In the genomic region with DNA sequence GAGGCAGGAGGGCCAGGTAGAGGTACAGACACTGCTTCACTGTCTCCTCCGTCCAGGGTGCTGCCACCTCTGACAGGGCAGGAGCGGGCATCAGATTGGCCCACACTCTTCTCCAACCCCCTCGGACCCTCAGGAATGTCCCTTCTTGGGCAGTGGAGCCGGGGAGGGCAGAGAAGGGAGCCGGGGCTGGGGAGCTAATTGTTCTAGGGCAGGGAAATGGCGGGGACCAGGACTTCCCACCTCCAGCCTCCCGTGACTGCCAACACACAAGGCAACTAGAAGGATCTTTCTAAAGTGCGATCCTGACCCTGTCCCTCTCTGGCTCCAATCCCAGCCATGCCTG, we compare ENCODE assay signal across 18 cellular contexts. TPM values are rescaled to one million over a fixed set of nuclear protein-coding genes. Genes with fewer than 3 reads are reported as not detected.
DNase-seq lines count a peak whose midpoint lies in the region; ATAC-seq, FAIRE-seq and TF ChIP-seq lines count a peak whose summit lies in the region.
"Had no signal": no experiment of that assay in that cellular context is flagged by ENCODE, and none has a peak within 500 bp of the region (broad histone marks: within the 10 kb centered on the region; RNA-seq: fewer than 3 reads in every experiment).

No MANE protein-coding gene starts in this region.

- no peak overlapping the region for H2AK5ac ChIP-seq in neuronal stem cell (ENCODE audit: low read depth, low read length)

- no peak overlapping the region for H2AFZ ChIP-seq in GM12878 (ENCODE audit: control insufficient read depth, low read depth, low read length)
- no peak overlapping the region for H2AFZ ChIP-seq in neuronal stem cell (ENCODE audit: low read length)

- H2BK12ac ChIP-seq in neuronal stem cell (ENCODE audit: low read length) = no peak overlapping the region

- H3K36me3 ChIP-seq in H7 (replicated peaks; ENCODE audit: control insufficient read depth, insufficient read depth, low read length) = peaks cover 52% of the 10 kb centered on the region
- peaks cover 98% of the 10 kb centered on the region for H3K36me3 ChIP-seq in KOPT-K1 (ENCODE audit: insufficient read depth, low read length)
- H3K36me3 ChIP-seq in GM12878 (ENCODE audit: control insufficient read depth in 2 of 2, insufficient read depth in 2 of 2, low read length in 1 of 2) = peaks cover 23 to 55% of the 10 kb centered on the region in 2 experiments
- H3K36me3 ChIP-seq in neuronal stem cell (replicated peaks in 1 of 2; ENCODE audit: control insufficient read depth in 2 of 2, insufficient read depth in 2 of 2, low read length in 2 of 2) = peaks cover 74 to 96% of the 10 kb centered on the region in 2 donors

- FAIRE-seq in GM12878 (lab: Jason Lieb, UNC) = no peak
- FAIRE-seq: G401.6, GM12892, GM18507 had no signal

- WGBS in GM12878 (ENCODE audit: insufficient coverage, insufficient replicate concordance, low lambda C conversion rate, missing lambda C conversion rate) = 91% methylated on average over 8 of the region's 8 CpGs
- WGBS in neuronal stem cell (ENCODE audit: extremely low coverage in 2 of 2, insufficient read length in 2 of 2, insufficient replicate concordance in 1 of 2), 2 donors = no CpG with 5 or more reads among the region's 8 CpGs

- ATAC-seq in GM12878 = no peak
- ATAC-seq: CD8-positive, alpha-beta T cell had no signal

- H2BK120ac ChIP-seq in neuronal stem cell (ENCODE audit: low read depth, low read length) = no peak overlapping the region

- no peak overlapping the region for H4K8ac ChIP-seq in neuronal stem cell (ENCODE audit: low read depth, low read length)

- H3K9ac ChIP-seq in GM12878 (ENCODE audit: control insufficient read depth, insufficient read depth, low read length) (no peak overlapping the region), neuronal stem cell (ENCODE audit: low read depth, low read length, poor library complexity) (peak overlapping the region; percentile 50)
- H3K9ac ChIP-seq: BLaER1 had no signal

- H2BK5ac ChIP-seq in neuronal stem cell (ENCODE audit: low read length) = no peak overlapping the region

- in situ Hi-C loops in GM12878 (cut with MboI) = no loop called here

- H3K18ac ChIP-seq in neuronal stem cell (ENCODE audit: low read length) = no peak overlapping the region

- intact Hi-C loops in GM12878 (cut with micrococcal nuclease; ENCODE audit: unreplicated experiment) = no loop called here

- SMC1A ChIA-PET in GM12878 (lab: Charles Lee; ENCODE audit: uncharacterized antibody, unreplicated experiment) = no interaction called here

- H4K91ac ChIP-seq in neuronal stem cell (ENCODE audit: low read depth, low read length, poor library complexity) = no peak overlapping the region

- H2BK15ac ChIP-seq in neuronal stem cell (ENCODE audit: low read length) = no peak overlapping the region

- CTCF ChIA-PET in GM12878 (lab: Yijun Ruan, JAX) = no interaction called here

- peak overlapping the region; percentile 57 for H3K23ac ChIP-seq in neuronal stem cell (ENCODE audit: low read depth, low read length, poor library complexity)

- POLR2A ChIA-PET in GM12878 (lab: Charles Lee) = interaction anchor here (0.9 kb wide), 1 partner anchor 11 kb away, joined by 3 read pairs; no protein-coding TSS in a partner anchor

- no TSS peak for BruUV-seq in GM12878 (replicated peaks; lab: Mats Ljungman, UMichigan)

- H3K27ac ChIP-seq in KOPT-K1 (ENCODE audit: low read depth, low read length, poor library complexity, severe bottlenecking) (peak overlapping the region; percentile 57), GM12878 (ENCODE audit: control insufficient read depth, insufficient read depth) (no peak overlapping the region), neuronal stem cell (replicated peaks; ENCODE audit: low read length) (no peak overlapping the region)
- H3K27ac ChIP-seq: BLaER1 had no signal

- H3K79me1 ChIP-seq in neuronal stem cell (ENCODE audit: low read depth, low read length) = peaks cover 2% of the 10 kb centered on the region

- no peaks in the 10 kb centered on the region for H3K79me2 ChIP-seq in GM12878 (ENCODE audit: control insufficient read depth, insufficient read depth, low read length)

- no peak overlapping the region for H3K4ac ChIP-seq in neuronal stem cell (ENCODE audit: low read length)

- TF ChIP-seq EP300 in GM12878 (IDR thresholded peaks at IDR 0.05; ENCODE audit: borderline replicate concordance in 1 of 2, control insufficient read depth in 1 of 2, low read depth in 2 of 2, low read length in 2 of 2) = no peak

- no peaks in the 10 kb centered on the region for H3K27me3 ChIP-seq in H7 (ENCODE audit: control insufficient read depth, insufficient read depth, low read length)
- no peaks in the 10 kb centered on the region for H3K27me3 ChIP-seq in GM12878 (replicated peaks in 1 of 2; ENCODE audit: control insufficient read depth in 2 of 2, insufficient read depth in 2 of 2, low read length in 1 of 2)
- no peaks in the 10 kb centered on the region for H3K27me3 ChIP-seq in neuronal stem cell (ENCODE audit: control insufficient read depth in 3 of 3, insufficient read depth in 3 of 3, low read depth in 1 of 3, low read length in 3 of 3)
- H3K27me3 ChIP-seq: BLaER1 had no signal

- TF ChIP-seq CTCF in GM12878 (IDR thresholded peaks at IDR 0.05 in 2 of 3, conservative IDR thresholded peaks at IDR 0.05 in 1 of 3; ENCODE audit: control insufficient read depth in 2 of 3, extremely low read depth in 1 of 3, insufficient read depth in 1 of 3, low read depth in 3 of 3, low read length in 3 of 3) = no peak

- peak; percentile 26 for DNase-seq in H7
- DNase-seq in GM12878 (ENCODE audit: low read depth, low spot score) = no peak
- no peak for DNase-seq in neuronal stem cell (ENCODE audit: low spot score)
- DNase-seq in putamen (ENCODE audit: low spot score) = no peak
- DNase-seq in NCI-H446 (lab: John Stamatoyannopoulos, UW) = no peak
- no peak for DNase-seq in DMS79 treated with DMSO at 0.1 percent for 48 hours (lab: John Stamatoyannopoulos, UW)
- DNase-seq: 8988T; Calu3; CD8-positive, alpha-beta T cell; GOT3; H9 had no signal

- H3K4me1 ChIP-seq in GM12878 (ENCODE audit: control insufficient read depth, insufficient read depth, low read length) = no peaks in the 10 kb centered on the region; the same call in 1 of the 2 replicates
- no peaks in the 10 kb centered on the region for H3K4me1 ChIP-seq in neuronal stem cell (ENCODE audit: control insufficient read depth in 2 of 2, insufficient read depth in 1 of 2, low read depth in 1 of 2, low read length in 2 of 2)

- no peak for TF ChIP-seq RAD21 in GM12878 (IDR thresholded peaks at IDR 0.05; ENCODE audit: insufficient read depth, low read depth, low read length)

- no peaks in the 10 kb centered on the region for H3K9me3 ChIP-seq in KOPT-K1 (ENCODE audit: insufficient read depth, low read length, poor library complexity, severe bottlenecking)
- no peaks in the 10 kb centered on the region for H3K9me3 ChIP-seq in GM12878 (replicated peaks; ENCODE audit: control insufficient read depth, insufficient read depth, low read length)
- H3K9me3 ChIP-seq in neuronal stem cell (replicated peaks in 1 of 2; ENCODE audit: control insufficient read depth in 2 of 2, insufficient read depth in 1 of 2, low read depth in 1 of 2, low read length in 2 of 2) = peaks cover 0 to 3% of the 10 kb centered on the region in 2 donors
- H3K9me3 ChIP-seq: BLaER1 had no signal

- H4K20me1 ChIP-seq in GM12878 (ENCODE audit: control insufficient read depth, insufficient read depth) = no peaks in the 10 kb centered on the region

- H3K4me3 ChIP-seq in H7 (ENCODE audit: insufficient read depth, low read depth, low read length) (no peak overlapping the region), GM12878 (no peak overlapping the region), neuronal stem cell (ENCODE audit: low read length in 2 of 2) (no peak overlapping the region)
- H3K4me3 ChIP-seq: BLaER1 had no signal

- TF ChIP-seq POLR2A in GM12878 (IDR thresholded peaks at IDR 0.05; ENCODE audit: low read depth, low read length) = no peak

- no peak overlapping the region for H3K4me2 ChIP-seq in GM12878 (ENCODE audit: control insufficient read depth, insufficient read depth)
- H3K4me2 ChIP-seq in neuronal stem cell (ENCODE audit: insufficient read depth, low read length, poor library complexity, severe bottlenecking) = no peak overlapping the region
- H3K4me2 ChIP-seq: BLaER1 had no signal

- H3K14ac ChIP-seq in neuronal stem cell (ENCODE audit: low read length) = no peak overlapping the region

- RAD21 ChIA-PET in GM12878 (lab: Charles Lee; ENCODE audit: unreplicated experiment) = no interaction called here

RNA-seq across cellular contexts. Expression of gene RSPH6A, which starts 10.1 kb away (rescaled TPM):
- total RNA-seq in H7 (2014; rRNA removed; shearing (Covaris generic)) = 0.38 and 0.44 TPM in 2 replicates
- 2.9 and 4.0 TPM in 2 replicates for total RNA-seq in GM12878 (2013; cell fraction: nucleolus; rRNA removed)
- total RNA-seq in GM12878 (2014; rRNA removed) (0.06 and 0.16 TPM in 2 replicates), GM12878 (2014; rRNA removed; fragmentation: Illumina TruSeq; extraction: Trizol) (0.14 and 0.18 TPM in 2 replicates), GM12878 (2021) (0.37 and 0.41 TPM in 2 replicates)
- not detected for polyA plus RNA-seq in GM12878 (2011; ENCODE audit: low read depth)
- polyA plus RNA-seq in GM12878 (2011; rRNA removed) (0.06 TPM in 1 of 2 replicates, not detected in the other), GM12878 (2014; fragmentation: Illumina TruSeq; extraction: Trizol) (0.03 TPM in 1 of 2 replicates, not detected in the other), GM12878 (2014; fragmentation: Nextera tagmentation; extraction: Ambion mirVana) (not detected), GM12878 (2014; rRNA removed) (0.29 and 0.37 TPM in 2 replicates), GM12878 (2016; fragmentation: Nextera tagmentation; extraction: Ambion mirVana) (under 1 TPM in 1 of 2 experiments, not detected in 1; 0.25 TPM)
- polyA plus RNA-seq in GM12878 (2011; cell fraction: cytosol; rRNA removed) = 0.12 and 0.13 TPM in 2 replicates
- 0.43 and 0.76 TPM in 2 replicates for polyA plus RNA-seq in GM12878 (2011; cell fraction: nucleus; rRNA removed)
- polyA plus RNA-seq in GM12878 (2012) = 0.14 TPM in 1 of 2 replicates, not detected in the other
- 0.15 and 0.36 TPM in 2 replicates for polyA minus RNA-seq in GM12878 (2011; rRNA and poly(A)+ RNA removed)
- polyA minus RNA-seq in GM12878 (2011; cell fraction: cytosol; rRNA and poly(A)+ RNA removed) = 0.52 TPM in 1 of 2 replicates, not detected in the other
- 0.60 and 0.96 TPM in 2 replicates for polyA minus RNA-seq in GM12878 (2011; cell fraction: nucleus; rRNA and poly(A)+ RNA removed)
- not detected for polyA plus RNA-seq in neuronal stem cell (2013, experiment 1 of 2)
- polyA plus RNA-seq in neuronal stem cell (2013, experiment 2 of 2) = 0.03 TPM
- polyA plus RNA-seq: AG04450 had no signal

RNA-seq across cellular contexts. Expression of gene DMWD, which starts 32.6 kb away (rescaled TPM):
- total RNA-seq in H7 (2014; rRNA removed; shearing (Covaris generic)) = 35.9 and 47.1 TPM in 2 replicates
- 87.3 and 99.9 TPM in 2 replicates for total RNA-seq in GM12878 (2013; cell fraction: nucleolus; rRNA removed)
- total RNA-seq in GM12878 (2014; rRNA removed) (28.7 and 31.2 TPM in 2 replicates), GM12878 (2014; rRNA removed; fragmentation: Illumina TruSeq; extraction: Trizol) (15.7 and 17.8 TPM in 2 replicates), GM12878 (2021) (51.3 and 56.0 TPM in 2 replicates)
- 7.9 TPM for polyA plus RNA-seq in GM12878 (2011; ENCODE audit: low read depth)
- polyA plus RNA-seq in GM12878 (2011; rRNA removed) (8.2 and 13.2 TPM in 2 replicates), GM12878 (2014; fragmentation: Illumina TruSeq; extraction: Trizol) (5.3 and 10.1 TPM in 2 replicates), GM12878 (2014; fragmentation: Nextera tagmentation; extraction: Ambion mirVana) (1 to 10 TPM; 3.5 to 3.8 TPM), GM12878 (2014; rRNA removed) (31.7 and 38.9 TPM in 2 replicates), GM12878 (2016; fragmentation: Nextera tagmentation; extraction: Ambion mirVana) (1 to 10 TPM; 5.2 to 7.6 TPM)
- polyA plus RNA-seq in GM12878 (2011; cell fraction: cytosol; rRNA removed) = 16.4 and 22.2 TPM in 2 replicates
- polyA plus RNA-seq in GM12878 (2011; cell fraction: nucleus; rRNA removed) = 55.0 and 67.0 TPM in 2 replicates
- 17.8 and 24.1 TPM in 2 replicates for polyA plus RNA-seq in GM12878 (2012)
- polyA minus RNA-seq in GM12878 (2011; rRNA and poly(A)+ RNA removed) = 21.9 and 39.8 TPM in 2 replicates
- polyA minus RNA-seq in GM12878 (2011; cell fraction: cytosol; rRNA and poly(A)+ RNA removed) = 10.2 and 18.1 TPM in 2 replicates
- 32.9 and 77.0 TPM in 2 replicates for polyA minus RNA-seq in GM12878 (2011; cell fraction: nucleus; rRNA and poly(A)+ RNA removed)
- polyA plus RNA-seq in neuronal stem cell (2013, experiment 1 of 2) = 36.3 TPM
- 35.8 TPM for polyA plus RNA-seq in neuronal stem cell (2013, experiment 2 of 2)

RNA-seq across cellular contexts. Expression of gene SYMPK, which starts 37.7 kb away (rescaled TPM):
- total RNA-seq in H7 (2014; rRNA removed; shearing (Covaris generic)) = 66.2 and 70.3 TPM in 2 replicates
- 125 and 148 TPM in 2 replicates for total RNA-seq in GM12878 (2013; cell fraction: nucleolus; rRNA removed)
- total RNA-seq in GM12878 (2014; rRNA removed) = 41.3 and 51.1 TPM in 2 replicates
- 30.3 and 33.9 TPM in 2 replicates for total RNA-seq in GM12878 (2014; rRNA removed; fragmentation: Illumina TruSeq; extraction: Trizol)
- 107 and 109 TPM in 2 replicates for total RNA-seq in GM12878 (2021)
- 39.2 TPM for polyA plus RNA-seq in GM12878 (2011; ENCODE audit: low read depth)
- 65.6 and 105 TPM in 2 replicates for polyA plus RNA-seq in GM12878 (2011; rRNA removed)
- polyA plus RNA-seq in GM12878 (2011; cell fraction: cytosol; rRNA removed) = 89.6 and 90.4 TPM in 2 replicates
- polyA plus RNA-seq in GM12878 (2011; cell fraction: nucleus; rRNA removed) = 259 and 261 TPM in 2 replicates
- 59.8 and 68.6 TPM in 2 replicates for polyA plus RNA-seq in GM12878 (2012)
- polyA plus RNA-seq in GM12878 (2014; fragmentation: Illumina TruSeq; extraction: Trizol) = 46.5 and 72.4 TPM in 2 replicates
- polyA plus RNA-seq in GM12878 (2014; fragmentation: Nextera tagmentation; extraction: Ambion mirVana) = under 1 TPM; 0.49 to 0.79 TPM
- 88.0 and 99.6 TPM in 2 replicates for polyA plus RNA-seq in GM12878 (2014; rRNA removed)
- polyA plus RNA-seq in GM12878 (2016; fragmentation: Nextera tagmentation; extraction: Ambion mirVana) = 10 to 100 TPM; 30.4 to 30.8 TPM
- polyA minus RNA-seq in GM12878 (2011; rRNA and poly(A)+ RNA removed) = 126 and 141 TPM in 2 replicates
- polyA minus RNA-seq in GM12878 (2011; cell fraction: cytosol; rRNA and poly(A)+ RNA removed) = 41.4 and 56.8 TPM in 2 replicates
- 34.8 and 61.6 TPM in 2 replicates for polyA minus RNA-seq in GM12878 (2011; cell fraction: nucleus; rRNA and poly(A)+ RNA removed)
- polyA plus RNA-seq in neuronal stem cell (2013, experiment 1 of 2) = 58.0 TPM
- 59.5 TPM for polyA plus RNA-seq in neuronal stem cell (2013, experiment 2 of 2)

RNA-seq across cellular contexts. Expression of gene FOXA3, which starts 38.9 kb away (rescaled TPM):
- total RNA-seq in H7 (2014; rRNA removed; shearing (Covaris generic)) = 13.4 and 15.1 TPM in 2 replicates
- 0.44 TPM in 1 of 2 replicates, not detected in the other for total RNA-seq in GM12878 (2013; cell fraction: nucleolus; rRNA removed)
- total RNA-seq in GM12878 (2014; rRNA removed) = 0.11 TPM in 2 replicates
- 0.09 TPM in 1 of 2 replicates, not detected in the other for total RNA-seq in GM12878 (2014; rRNA removed; fragmentation: Illumina TruSeq; extraction: Trizol)
- total RNA-seq in GM12878 (2021) = 0.31 TPM in 1 of 2 replicates, not detected in the other
- polyA plus RNA-seq in GM12878 (2011; ENCODE audit: low read depth) = not detected
- polyA plus RNA-seq in GM12878 (2011; rRNA removed) = 0.65 and 0.83 TPM in 2 replicates
- polyA plus RNA-seq in GM12878 (2011; cell fraction: cytosol; rRNA removed) = 0.60 and 1.1 TPM in 2 replicates
- polyA plus RNA-seq in GM12878 (2011; cell fraction: nucleus; rRNA removed) = 0.37 and 0.78 TPM in 2 replicates
- 0.18 TPM in 1 of 2 replicates, not detected in the other for polyA plus RNA-seq in GM12878 (2012)
- not detected in 2 replicates for polyA plus RNA-seq in GM12878 (2014; fragmentation: Illumina TruSeq; extraction: Trizol)
- under 1 TPM in 1 of 2 experiments, not detected in 1; 0.04 TPM for polyA plus RNA-seq in GM12878 (2014; fragmentation: Nextera tagmentation; extraction: Ambion mirVana)
- 0.05 TPM in 2 replicates for polyA plus RNA-seq in GM12878 (2014; rRNA removed)
- not detected for polyA plus RNA-seq in GM12878 (2016; fragmentation: Nextera tagmentation; extraction: Ambion mirVana)
- polyA minus RNA-seq in GM12878 (2011; rRNA and poly(A)+ RNA removed) = 0.51 and 0.93 TPM in 2 replicates
- polyA minus RNA-seq in GM12878 (2011; cell fraction: cytosol; rRNA and poly(A)+ RNA removed) = 0.62 TPM in 1 of 2 replicates, not detected in the other
- polyA minus RNA-seq in GM12878 (2011; cell fraction: nucleus; rRNA and poly(A)+ RNA removed) = 0.67 TPM in 1 of 2 replicates, not detected in the other
- 5.9 TPM for polyA plus RNA-seq in neuronal stem cell (2013, experiment 1 of 2)
- polyA plus RNA-seq in neuronal stem cell (2013, experiment 2 of 2) = 5.6 TPM
- total RNA-seq: A673; CD8-positive, alpha-beta T cell had no signal
- polyA plus RNA-seq: AG04450 had no signal

RNA-seq across cellular contexts. Expression of gene DMPK, which starts 42.9 kb away (rescaled TPM):
- total RNA-seq in H7 (2014; rRNA removed; shearing (Covaris generic)) = 6.4 and 18.8 TPM in 2 replicates
- 24.3 and 27.6 TPM in 2 replicates for total RNA-seq in GM12878 (2013; cell fraction: nucleolus; rRNA removed)
- total RNA-seq in GM12878 (2014; rRNA removed) = 5.7 and 6.6 TPM in 2 replicates
- total RNA-seq in GM12878 (2014; rRNA removed; fragmentation: Illumina TruSeq; extraction: Trizol) = 4.9 and 5.1 TPM in 2 replicates
- total RNA-seq in GM12878 (2021) = 26.7 and 33.6 TPM in 2 replicates
- polyA plus RNA-seq in GM12878 (2011; ENCODE audit: low read depth) = 18.1 TPM
- polyA plus RNA-seq in GM12878 (2011; rRNA removed) = 3.9 and 5.4 TPM in 2 replicates
- polyA plus RNA-seq in GM12878 (2011; cell fraction: cytosol; rRNA removed) = 5.1 and 8.4 TPM in 2 replicates
- polyA plus RNA-seq in GM12878 (2011; cell fraction: nucleus; rRNA removed) = 102 and 132 TPM in 2 replicates
- polyA plus RNA-seq in GM12878 (2012) = 21.5 and 29.6 TPM in 2 replicates
- 4.0 and 7.6 TPM in 2 replicates for polyA plus RNA-seq in GM12878 (2014; fragmentation: Illumina TruSeq; extraction: Trizol)
- under 1 TPM; 0.60 to 0.84 TPM for polyA plus RNA-seq in GM12878 (2014; fragmentation: Nextera tagmentation; extraction: Ambion mirVana)
- polyA plus RNA-seq in GM12878 (2014; rRNA removed) = 27.8 and 35.4 TPM in 2 replicates
- 1 to 10 TPM; 3.2 to 3.5 TPM for polyA plus RNA-seq in GM12878 (2016; fragmentation: Nextera tagmentation; extraction: Ambion mirVana)
- polyA minus RNA-seq in GM12878 (2011; rRNA and poly(A)+ RNA removed) = 4.6 and 15.0 TPM in 2 replicates
- polyA minus RNA-seq in GM12878 (2011; cell fraction: cytosol; rRNA and poly(A)+ RNA removed) = 3.2 and 4.1 TPM in 2 replicates
- polyA minus RNA-seq in GM12878 (2011; cell fraction: nucleus; rRNA and poly(A)+ RNA removed) = 8.1 and 21.7 TPM in 2 replicates
- polyA plus RNA-seq in neuronal stem cell (2013, experiment 1 of 2) = 29.4 TPM
- 28.6 TPM for polyA plus RNA-seq in neuronal stem cell (2013, experiment 2 of 2)
